13 cellular contexts compared by ENCODE assay signal in genomic region chr3:126109860-126110235, GRCh38.
"Had no signal": no experiment of that assay in that cellular context is flagged by ENCODE, and none has a peak within 500 bp of the region (broad histone marks: within the 10 kb centered on the region; RNA-seq: fewer than 3 reads in every experiment).

No MANE protein-coding gene starts in this region.

- ATAC-seq: right cardiac atrium had no signal

- H3K27me3 ChIP-seq: neural progenitor cell had no signal

- H3K4me1 ChIP-seq: left ventricle myocardium inferior, neural progenitor cell, parathyroid adenoma had no signal

- DNase-seq: activated CD4-positive, alpha-beta T cell treated with anti-CD3 and anti-CD28 coated beads for 1 hour; activated CD4-positive, alpha-beta T cell treated with anti-CD3 and anti-CD28 coated beads, Interleukin-2, amount 50 U/mL, for 48 hours; activated naive CD4-positive, alpha-beta T cell treated with anti-CD3 and anti-CD28 coated beads, Interleukin-2, amount 10 ng/mL, durations not matched to agents 7 days and 5 days; caudate nucleus; cortex of kidney; effector memory CD4-positive, alpha-beta T cell; left ventricle myocardium inferior; right cardiac atrium; stimulated activated CD4-positive, alpha-beta T cell treated with anti-CD3 and anti-CD28 coated beads, Interleukin-12 subunit alpha, Interleukin-12 subunit beta, amount 100 ng/mL, for 4 hours; stimulated activated naive CD4-positive, alpha-beta T cell; T-helper 9 cell had no signal

- H3K4me3 ChIP-seq: left ventricle myocardium inferior, neural progenitor cell had no signal

- H3K27ac ChIP-seq: left ventricle myocardium inferior, neural progenitor cell, parathyroid adenoma had no signal

- H3K36me3 ChIP-seq: left ventricle myocardium inferior, neural progenitor cell had no signal

- H3K9me3 ChIP-seq: left ventricle myocardium inferior had no signal
